In the genomic region with DNA sequence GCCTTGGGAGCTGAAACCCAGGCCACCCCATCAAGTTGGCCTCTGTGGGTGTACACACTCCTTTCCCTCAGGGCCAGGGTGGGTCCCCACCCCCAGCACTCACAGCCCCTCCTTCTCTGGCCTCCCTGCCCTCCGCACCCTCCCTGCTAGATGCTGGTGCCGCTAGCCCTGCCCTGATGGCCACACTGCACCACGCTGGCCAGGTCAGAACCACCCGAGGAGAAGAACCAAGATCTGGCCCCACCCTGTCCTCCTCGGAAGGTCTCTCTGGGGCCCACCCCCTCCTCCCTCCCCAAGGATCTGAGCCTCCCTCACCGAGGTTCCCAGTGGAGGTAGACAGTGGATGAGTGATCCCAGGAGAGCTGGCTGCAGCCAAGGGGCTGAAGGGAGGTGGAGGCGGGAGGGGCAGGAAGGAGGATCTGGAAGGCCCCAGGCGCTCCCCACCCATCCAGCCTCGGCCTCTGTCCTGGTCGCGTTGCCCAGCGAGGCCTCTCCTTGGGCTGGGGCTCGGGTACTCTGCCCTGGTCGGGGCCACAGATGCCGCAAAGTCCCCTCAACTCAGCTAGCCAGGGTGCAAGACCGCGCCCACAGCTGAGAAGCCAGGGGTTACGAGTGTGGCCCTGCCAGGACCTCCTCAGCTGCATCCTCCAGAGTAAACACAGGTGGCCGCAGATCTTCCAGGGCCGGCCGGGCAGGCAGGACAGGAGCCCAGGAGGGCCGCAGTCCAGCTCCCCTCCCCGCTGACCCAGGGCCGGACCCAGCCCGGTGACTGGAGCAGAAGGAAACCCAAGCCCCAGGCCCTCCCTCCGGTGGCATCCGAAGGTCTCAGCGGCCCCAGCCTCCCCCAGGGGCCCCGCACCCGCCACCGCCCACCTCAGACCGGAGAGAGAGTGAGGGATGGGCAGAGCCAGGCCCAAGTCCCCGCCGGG, we compare ENCODE assay signal across 18 cellular contexts. TPM values are rescaled to one million over a fixed set of nuclear protein-coding genes. Genes with fewer than 3 reads are reported as not detected.
DNase-seq lines count a peak whose midpoint lies in the region; ATAC-seq and TF ChIP-seq lines count a peak whose summit lies in the region.
"Had no signal": no experiment of that assay in that cellular context is flagged by ENCODE, and none has a peak within 500 bp of the region (broad histone marks: within the 10 kb centered on the region; RNA-seq: fewer than 3 reads in every experiment).

No MANE protein-coding gene starts in this region.

- BruUV-seq in HCT116 (replicated peaks; lab: Mats Ljungman, UMichigan) (no TSS peak), Panc1 (replicated peaks; lab: Mats Ljungman, UMichigan) (no TSS peak)

- peaks cover 20% of the 10 kb centered on the region; the same call in 1 of the 2 replicates for H3K79me2 ChIP-seq in HCT116 (ENCODE audit: insufficient read depth, low read length)

- H3K27ac ChIP-seq in HCT116 (ENCODE audit: low read depth, low read length), result peak overlapping the region; percentile 8; the same call in 1 of the 2 replicates
- H3K27ac ChIP-seq in Panc1 (ENCODE audit: low read length), result peak overlapping the region; percentile 82
- H3K27ac ChIP-seq: foreskin keratinocyte, GM23248, testis had no signal

- H3K4me3 ChIP-seq in HCT116 (replicated peaks in 1 of 2; ENCODE audit: low read depth in 1 of 2, low read length in 2 of 2) (no peak overlapping the region), Panc1 (ENCODE audit: low read depth in 2 of 2, low read length in 2 of 2) (peak overlapping the region in 1 of 2 experiments; percentile 16; a peak in 1 of 4 replicates)
- H3K4me3 ChIP-seq: GM23248, MG63, neural progenitor cell, testis had no signal

- H3K36me3 ChIP-seq in HCT116 (ENCODE audit: control insufficient read depth in 1 of 2, insufficient read depth in 2 of 2, low read length in 2 of 2) (no peaks in the 10 kb centered on the region), Panc1 (ENCODE audit: control insufficient read depth, insufficient read depth, low read length) (no peaks in the 10 kb centered on the region)
- H3K36me3 ChIP-seq: neural progenitor cell had no signal

- peak overlapping the region; percentile 46 for H3K4me2 ChIP-seq in HCT116 (ENCODE audit: low read length)
- H3K4me2 ChIP-seq: neural progenitor cell had no signal

- no peaks in the 10 kb centered on the region for H4K20me1 ChIP-seq in HCT116 (ENCODE audit: insufficient read depth)

- H3K9ac ChIP-seq in HCT116 (ENCODE audit: low read length), result no peak overlapping the region
- H3K9ac ChIP-seq: GM23248, neural progenitor cell had no signal

- H2AFZ ChIP-seq in HCT116 (ENCODE audit: low read depth, low read length, poor library complexity, severe bottlenecking), result no peak overlapping the region
- H2AFZ ChIP-seq: GM23248, neural progenitor cell had no signal

- intact Hi-C loops in HCT116 (cut with micrococcal nuclease), result no loop called here
- intact Hi-C loops in Panc1 (cut with micrococcal nuclease; ENCODE audit: unreplicated experiment), result no loop called here
- intact Hi-C loops in sciatic nerve (cut with DNase I), result no loop called here

- RAD21 ChIA-PET in HCT116 (lab: Charles Lee; ENCODE audit: low non-redundant PET in 1 of 2, low total read pairs in 2 of 2, uncharacterized antibody in 2 of 2, unreplicated experiment in 2 of 2), result no interaction called here

- no peak for DNase-seq in HCT116 (ENCODE audit: low read depth, low spot score)
- no peak for DNase-seq in Panc1 (ENCODE audit: low read depth, low spot score)
- DNase-seq in left kidney (ENCODE audit: low read depth, low spot score), result peak; percentile 71
- DNase-seq in sciatic nerve (ENCODE audit: low spot score), result no peak
- DNase-seq in kidney glomerular epithelial cell (lab: John Stamatoyannopoulos, UW), result no peak
- no peak for DNase-seq in activated CD4-positive, CD25-positive, alpha-beta regulatory T cell (lab: John Stamatoyannopoulos, UW)
- DNase-seq: activated CD4-positive, alpha-beta T cell treated with anti-CD3 and anti-CD28 coated beads for 36 hours; GM23248; MG63; midbrain; NCI-H1436 treated with DMSO at 0.1 percent for 48 hours; NCI-H774; stimulated activated CD4-positive, alpha-beta T cell treated with anti-CD3 and anti-CD28 coated beads, Interleukin-12 subunit alpha, Interleukin-12 subunit beta, amount 100 ng/mL, for 4 hours; testis had no signal

- TF ChIP-seq RAD21 in HCT116 (IDR thresholded peaks at IDR 0.05; ENCODE audit: low read depth), result no peak

- no peaks in the 10 kb centered on the region for H3K9me2 ChIP-seq in HCT116 (ENCODE audit: insufficient read depth)

- ATAC-seq in HCT116 (peak; percentile 1), Panc1 (peak; percentile 23), sciatic nerve (peak; percentile 5), GM19467 (IDR thresholded peaks at IDR 0.05; ENCODE audit: unreplicated experiment) (no peak)

- CTCF ChIA-PET in HCT116 (lab: Charles Lee), result no interaction called here
- CTCF ChIA-PET in Panc1 (lab: Charles Lee), result interaction anchor here (0.5 kb wide), 1 partner anchor 198 kb away, joined by 3 read pairs; no protein-coding TSS in a partner anchor

- H3K9me3 ChIP-seq in HCT116 (ENCODE audit: control insufficient read depth in 1 of 2, insufficient read depth in 1 of 2, low read depth in 1 of 2, low read length in 2 of 2) (no peaks in the 10 kb centered on the region), Panc1 (ENCODE audit: control insufficient read depth, insufficient read depth, low read depth, low read length) (no peaks in the 10 kb centered on the region)
- H3K9me3 ChIP-seq: MG63, testis had no signal

- H3K27me3 ChIP-seq in HCT116 (ENCODE audit: insufficient read depth, low read length) (no peaks in the 10 kb centered on the region), Panc1 (ENCODE audit: control insufficient read depth, insufficient read depth, low read length) (no peaks in the 10 kb centered on the region)
- H3K27me3 ChIP-seq: MG63, neural progenitor cell, testis had no signal

- TF ChIP-seq CTCF in HCT116 (IDR thresholded peaks at IDR 0.05 in 2 of 3, conservative IDR thresholded peaks at IDR 0.05 in 1 of 3; ENCODE audit: borderline replicate concordance in 1 of 3, insufficient read depth in 1 of 3, low read depth in 2 of 3, low read length in 2 of 3) (no peak), Panc1 (IDR thresholded peaks at IDR 0.05) (no peak)

- in situ Hi-C loops in Panc1 (cut with HindIII; ENCODE audit: low pct_unique_long_range_greater_than_20kb, low sequenced_read_pairs), result no loop called here

- POLR2A ChIA-PET in HCT116 (lab: Charles Lee), result no interaction called here
- POLR2A ChIA-PET in Panc1 (lab: Charles Lee), result interaction anchor here (0.6 kb wide), 1 partner anchor 218 kb away, joined by 3 read pairs; no protein-coding TSS in a partner anchor

- peaks cover 9 to 30% of the 10 kb centered on the region in 2 experiments; a peak in 3 of 4 replicates for H3K4me1 ChIP-seq in HCT116 (ENCODE audit: control insufficient read depth in 1 of 2, insufficient read depth in 2 of 2, low read length in 2 of 2)
- peaks cover 75% of the 10 kb centered on the region for H3K4me1 ChIP-seq in Panc1 (ENCODE audit: control insufficient read depth, insufficient read depth, low read length)
- H3K4me1 ChIP-seq: foreskin keratinocyte, testis had no signal

- TF ChIP-seq POLR2A in HCT116 (IDR thresholded peaks at IDR 0.05; ENCODE audit: borderline replicate concordance, extremely low read depth, insufficient read depth, insufficient read length), result no peak

TF ChIP-seq in HCT116, 20 proteins besides CTCF, POLR2A, EP300 and RAD21:
- TF ChIP-seq MAX (IDR thresholded peaks at IDR 0.05) (no peak), EZH2 (IDR thresholded peaks at IDR 0.05) (no peak), TCF7L2 (IDR thresholded peaks at IDR 0.05; ENCODE audit: borderline replicate concordance, extremely low read depth, insufficient read depth, insufficient read length) (no peak)

RNA-seq across cellular contexts. Expression of gene B3GALT6, which starts 5.2 kb away (rescaled TPM):
- total RNA-seq in HCT116 (2021; ENCODE audit: unreplicated experiment), result 16.3 TPM
- 7.1 and 7.8 TPM in 2 replicates for polyA plus RNA-seq in HCT116 (2012)
- total RNA-seq in Panc1 (2021; ENCODE audit: unreplicated experiment), result 46.4 TPM
- 52.8 TPM for polyA plus RNA-seq in Panc1 (2012; ENCODE audit: insufficient read length)
- 10.9 TPM for total RNA-seq in sciatic nerve

RNA-seq across cellular contexts. Expression of gene SDF4, which starts 5.4 kb away (rescaled TPM):
- total RNA-seq in HCT116 (2021; ENCODE audit: unreplicated experiment), result 133 TPM
- 118 and 119 TPM in 2 replicates for polyA plus RNA-seq in HCT116 (2012)
- total RNA-seq in Panc1 (2021; ENCODE audit: unreplicated experiment), result 335 TPM
- polyA plus RNA-seq in Panc1 (2012; ENCODE audit: insufficient read length), result 480 TPM
- total RNA-seq in sciatic nerve, result 94.9 TPM

RNA-seq across cellular contexts. Expression of gene C1QTNF12, which starts 9.3 kb away (rescaled TPM):
- total RNA-seq in HCT116 (2021; ENCODE audit: unreplicated experiment), result 6.9 TPM
- polyA plus RNA-seq in HCT116 (2012), result 4.1 and 4.2 TPM in 2 replicates
- total RNA-seq in Panc1 (2021; ENCODE audit: unreplicated experiment), result 41.4 TPM
- polyA plus RNA-seq in Panc1 (2012; ENCODE audit: insufficient read length), result 86.9 TPM
- total RNA-seq in sciatic nerve, result 3.5 TPM

RNA-seq across cellular contexts. Expression of gene TNFRSF4, which starts 23.3 kb away (rescaled TPM):
- total RNA-seq in HCT116 (2021; ENCODE audit: unreplicated experiment) (0.37 TPM), Panc1 (2021; ENCODE audit: unreplicated experiment) (0.62 TPM), sciatic nerve (2.5 TPM)
- 0.09 TPM in 1 of 2 replicates, not detected in the other for polyA plus RNA-seq in HCT116 (2012)
- polyA plus RNA-seq in Panc1 (2012; ENCODE audit: insufficient read length), result not detected
- total RNA-seq: foreskin keratinocyte, GM23248 had no signal
- polyA plus RNA-seq: foreskin keratinocyte, GM23248 had no signal

RNA-seq across cellular contexts. Expression of gene TNFRSF18, which starts 30.8 kb away (rescaled TPM):
- total RNA-seq in HCT116 (2021; ENCODE audit: unreplicated experiment) (56.2 TPM), Panc1 (2021; ENCODE audit: unreplicated experiment) (4.3 TPM), sciatic nerve (0.58 TPM)
- polyA plus RNA-seq in HCT116 (2012), result 52.4 and 63.6 TPM in 2 replicates
- polyA plus RNA-seq in Panc1 (2012; ENCODE audit: insufficient read length), result 8.2 TPM
- total RNA-seq: endothelial cell of umbilical vein, GM23248, testis had no signal
- polyA plus RNA-seq: endothelial cell of umbilical vein, GM23248 had no signal
